1 cellular context compared by ENCODE assay signal in genomic region chrX:22314211-22314610, GRCh38.
TF ChIP-seq lines count a peak whose summit lies in the region.

No MANE protein-coding gene starts in this region.

TF ChIP-seq in GM23338, 12 proteins besides CTCF, POLR2A, EP300 and RAD21 (continued from another document):
- TF ChIP-seq ZNF462 (CRISPR knock-in tag; IDR thresholded peaks at IDR 0.05) (no peak), ZNF114 (CRISPR knock-in tag; IDR thresholded peaks at IDR 0.05) (no peak), STAT1 (IDR thresholded peaks at IDR 0.05; ENCODE audit: unreplicated experiment) (no peak), POLR2AphosphoS5 (IDR thresholded peaks at IDR 0.05; ENCODE audit: low read depth) (no peak), REST (IDR thresholded peaks at IDR 0.05; ENCODE audit: unreplicated experiment) (no peak), ETS1 (IDR thresholded peaks at IDR 0.05) (no peak), NANOG (IDR thresholded peaks at IDR 0.05; ENCODE audit: borderline replicate concordance) (no peak), EZH2phosphoT487 (IDR thresholded peaks at IDR 0.05; ENCODE audit: unreplicated experiment) (no peak)
